In genomic region chr6:79522609-79523008, GRCh38 we compare ENCODE assay signal across 5 cellular contexts.
"Had no signal": no experiment of that assay in that cellular context is flagged by ENCODE, and none has a peak within 500 bp of the region (broad histone marks: within the 10 kb centered on the region; RNA-seq: fewer than 3 reads in every experiment).

No MANE protein-coding gene starts in this region.

- H3K4me1 Mint-ChIP-seq: IgD-negative memory B cell had no signal

- H3K9me3 Mint-ChIP-seq: GM23338, H9, IgD-negative memory B cell had no signal

- DNase-seq: H9, HCEC 1CT, KBM-7 had no signal

- ATAC-seq: GM23338 had no signal

- H3K36me3 Mint-ChIP-seq: IgD-negative memory B cell had no signal

- H3K4me3 ChIP-seq: GM23338 had no signal

- H3K4me2 ChIP-seq: GM23338 had no signal

- H3K4me3 Mint-ChIP-seq: GM23338, H9, IgD-negative memory B cell had no signal

- H3K27ac Mint-ChIP-seq: H9, IgD-negative memory B cell had no signal

- H2AFZ ChIP-seq: GM23338 had no signal
